ENCODE assay signal across 8 cellular contexts in genomic region chr1:205678286-205679111, GRCh38. TPM values are rescaled to one million over a fixed set of nuclear protein-coding genes. Genes with fewer than 3 reads are reported as not detected.
A peak's percentile ranks its signal among the peaks of the same experiment; 100 is the strongest.
DNase-seq lines count a peak whose midpoint lies in the region; FAIRE-seq and TF ChIP-seq lines count a peak whose summit lies in the region.

No MANE protein-coding gene starts in this region.

- no peak for TF ChIP-seq CTCF in astrocyte (IDR thresholded peaks at IDR 0.05; ENCODE audit: insufficient read depth, low read depth, low read length)

- peaks cover 13% of the 10 kb centered on the region for H3K4me1 ChIP-seq in astrocyte (ENCODE audit: insufficient read depth, low read length)
- no peaks in the 10 kb centered on the region for H3K4me1 ChIP-seq in small intestine (ENCODE audit: control insufficient read depth in 2 of 2, insufficient read depth in 1 of 2, low read depth in 1 of 2, low read length in 1 of 2)

- H3K27me3 Mint-ChIP-seq in astrocyte (ENCODE audit: low read depth, unreplicated experiment) = peaks cover 2% of the 10 kb centered on the region
- peaks cover 6 to 12% (median 9%) of the 10 kb centered on the region in 3 donors for H3K27me3 Mint-ChIP-seq in immature natural killer cell (ENCODE audit: low read depth in 3 of 3)

- peaks cover 17% of the 10 kb centered on the region for H4K20me1 ChIP-seq in astrocyte (ENCODE audit: insufficient read depth, low read length)

- no peaks in the 10 kb centered on the region for H3K9me3 Mint-ChIP-seq in astrocyte (ENCODE audit: unreplicated experiment)
- H3K9me3 Mint-ChIP-seq in immature natural killer cell = no peaks in the 10 kb centered on the region

- peak overlapping the region; percentile 63 for H3K27ac ChIP-seq in astrocyte (ENCODE audit: low read depth, low read length)
- peak overlapping the region; percentile 71 to 78 for H3K27ac ChIP-seq in small intestine (ENCODE audit: low read depth in 1 of 2, low read length in 1 of 2)

- WGBS in small intestine, 3 donors = 22 to 44% (median 24%) methylated on average over 10 of the region's 10 CpGs

- DNase-seq in NCI-H226 (peak; percentile 30), astrocyte (ENCODE audit: low read depth) (peak; percentile 58), immature natural killer cell (no peak), small intestine (peak; percentile 27), NCI-H2227 (lab: John Stamatoyannopoulos, UW; ENCODE audit: unreplicated experiment) (no peak), KG1 (lab: John Stamatoyannopoulos, UW) (no peak), NOMO-1 treated with dmso at 0.1 percent for 144 hours (lab: John Stamatoyannopoulos, UW; ENCODE audit: unreplicated experiment) (no peak), H4 (ENCODE audit: low spot score) (no peak)

- H3K4me3 ChIP-seq in astrocyte (ENCODE audit: insufficient read depth, low read depth, low read length) (peak overlapping the region; percentile 69), small intestine (ENCODE audit: low read depth in 1 of 2, low read length in 2 of 2) (peak overlapping the region in 1 of 2 donors; percentile 81)

- peaks cover 13% of the 10 kb centered on the region for H3K4me1 Mint-ChIP-seq in astrocyte (ENCODE audit: low read depth, unreplicated experiment)
- H3K4me1 Mint-ChIP-seq in immature natural killer cell = peaks cover 27 to 28% of the 10 kb centered on the region in 2 donors

- H2AFZ ChIP-seq in astrocyte (ENCODE audit: low read depth, low read length) = peak overlapping the region; percentile 83

- H3K27ac Mint-ChIP-seq in astrocyte (ENCODE audit: unreplicated experiment) (peak overlapping the region; percentile 72), immature natural killer cell (no peak overlapping the region)

- peak overlapping the region; percentile 82 for H3K9ac ChIP-seq in astrocyte (ENCODE audit: low read length)

- no peak for FAIRE-seq in astrocyte (lab: Jason Lieb, UNC)
- no peak for FAIRE-seq in small intestine (lab: Jason Lieb, UNC)

- H3K27me3 ChIP-seq in astrocyte (ENCODE audit: insufficient read depth, low read length) (no peaks in the 10 kb centered on the region), small intestine (ENCODE audit: control insufficient read depth in 2 of 2, insufficient read depth in 2 of 2, low read length in 2 of 2) (no peaks in the 10 kb centered on the region)

- peak overlapping the region; percentile 92 for H3K4me2 ChIP-seq in astrocyte (ENCODE audit: low read length)

- H3K36me3 Mint-ChIP-seq in astrocyte (ENCODE audit: low read depth, unreplicated experiment) (peaks cover 2% of the 10 kb centered on the region), immature natural killer cell (no peaks in the 10 kb centered on the region)

- H3K9me3 ChIP-seq in astrocyte (ENCODE audit: insufficient read depth, low read depth, low read length) (no peaks in the 10 kb centered on the region), small intestine (ENCODE audit: control insufficient read depth, low read depth) (no peaks in the 10 kb centered on the region)

- peaks cover 2% of the 10 kb centered on the region for H3K36me3 ChIP-seq in astrocyte (ENCODE audit: insufficient read depth, low read length)
- no peaks in the 10 kb centered on the region for H3K36me3 ChIP-seq in small intestine (ENCODE audit: control insufficient read depth in 2 of 2, insufficient read depth in 2 of 2, low read length in 2 of 2)

- H3K79me2 ChIP-seq in astrocyte (ENCODE audit: insufficient read depth, low read length) = peaks cover 28% of the 10 kb centered on the region

- H3K4me3 Mint-ChIP-seq in astrocyte (ENCODE audit: unreplicated experiment) (peak overlapping the region; percentile 87), immature natural killer cell (peak overlapping the region; percentile 38 to 83 (median 76))

RNA-seq across cellular contexts. Expression of gene SLC45A3, which starts 1.8 kb away (rescaled TPM):
- 6.8 and 7.1 TPM in 2 replicates for total RNA-seq in astrocyte
- polyA plus RNA-seq in immature natural killer cell (not detected), small intestine (1 to 10 TPM; 1.1 to 8.5 (median 1.3) TPM)
- 4.3 and 7.1 TPM in 2 replicates for total RNA-seq in H4 (2014; rRNA removed; shearing (Covaris generic))

RNA-seq across cellular contexts. Expression of gene ELK4, which starts 46.7 kb away (rescaled TPM):
- total RNA-seq in astrocyte = 28.4 and 31.3 TPM in 2 replicates
- 1 to 10 TPM; 2.8 to 5.7 (median 3.0) TPM for polyA plus RNA-seq in immature natural killer cell
- polyA plus RNA-seq in small intestine = 1 to 10 TPM; 2.7 to 6.0 (median 3.0) TPM
- total RNA-seq in H4 (2014; rRNA removed; shearing (Covaris generic)) = 8.6 and 12.8 TPM in 2 replicates

Comparison
In these comparisons a context has a peak if more than half of its experiments do, and no peak if none do; other contexts are left out.
1. DNase-seq: peak in NCI-H226 (single experiment), astrocyte (single experiment) and small intestine (single experiment); none in immature natural killer cell (0 of 3), NCI-H2227 (single experiment), KG1 (single experiment), NOMO-1 treated with dmso at 0.1 percent for 144 hours (single experiment) and H4 (single experiment).